Comparison of ENCODE assay signal across 8 cellular contexts in the genomic region with DNA sequence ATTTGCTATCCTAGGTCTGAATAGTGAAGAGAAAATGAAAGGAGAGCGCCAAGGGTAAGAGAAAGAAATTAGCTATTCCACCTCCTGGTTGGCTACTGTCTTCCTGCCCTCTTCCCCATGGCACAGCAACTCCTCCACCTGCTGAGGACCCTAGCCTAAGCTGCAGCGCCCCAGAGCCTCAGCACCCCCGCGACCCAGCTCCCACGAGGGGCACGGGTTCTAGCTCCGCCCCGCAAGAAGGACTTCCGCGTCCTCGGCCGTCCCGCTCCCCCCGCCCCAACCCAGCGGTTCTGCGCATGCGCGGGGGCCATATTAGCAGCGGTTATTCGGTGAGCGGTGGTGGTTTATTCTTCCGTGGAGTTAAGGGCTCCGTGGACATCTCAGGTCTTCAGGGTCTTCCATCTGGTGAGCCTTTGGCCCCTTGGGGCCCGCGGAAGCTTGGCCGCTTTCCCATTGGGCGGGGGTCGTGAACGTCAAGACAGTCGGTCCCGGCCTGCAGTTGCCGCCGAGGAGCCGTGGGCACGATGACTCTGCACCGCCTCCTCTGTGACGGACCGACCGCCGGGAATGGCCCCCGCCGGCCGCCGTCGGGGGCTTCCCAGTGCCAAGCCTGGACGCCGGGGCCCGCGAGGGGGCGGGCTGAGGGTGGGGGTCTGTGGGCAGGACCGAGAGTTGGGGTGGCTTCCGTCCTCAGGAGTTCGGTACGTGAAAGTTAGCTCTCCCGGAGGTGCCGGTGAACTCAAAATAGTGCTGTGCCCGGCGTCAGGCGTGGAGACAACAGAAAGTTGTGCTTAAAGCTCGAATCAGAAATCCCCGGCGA. TPM values are rescaled to one million over a fixed set of nuclear protein-coding genes. Genes with fewer than 3 reads are reported as not detected.
DNase-seq lines count a peak whose midpoint lies in the region; ATAC-seq and TF ChIP-seq lines count a peak whose summit lies in the region.

A gene (plus strand): TSS at position 310 of the 820 bp plus-strand sequence. CDS start 1,484 bp downstream, outside the sequence.

- peak within 1 kb of the TSS in 1 of 2 experiments; percentile 98 for H3K14ac ChIP-seq in mesenchymal stem cell (ENCODE audit: low read length in 2 of 2)

- no peak for TF ChIP-seq CTCF in CD8-positive, alpha-beta T cell (IDR thresholded peaks at IDR 0.05)

- H3K18ac ChIP-seq in mesenchymal stem cell (ENCODE audit: low read depth in 1 of 2, low read length in 2 of 2): peak within 1 kb of the TSS; percentile 67 to 96

- intact Hi-C loops in CD8-positive, alpha-beta T cell (cut with DNase I, micrococcal nuclease): loop anchor here (1.0 to 10.0 kb wide), 7 partner anchors 33 to 774 kb away; a partner anchor contains a TSS

- under 1% methylated on average over 54 of the region's 62 CpGs for WGBS in mesenchymal stem cell

- H3K4me1 ChIP-seq in CD8-positive, alpha-beta T cell (ENCODE audit: insufficient read depth, low read length): peaks cover 28% of the 10 kb centered on the region
- peaks cover 5% of the 10 kb centered on the region for H3K4me1 ChIP-seq in effector memory CD4-positive, alpha-beta T cell (ENCODE audit: control insufficient read depth, insufficient read depth, low read length, poor library complexity, severe bottlenecking)
- peaks cover 3% of the 10 kb centered on the region for H3K4me1 ChIP-seq in mesenchymal stem cell (ENCODE audit: control insufficient read depth, insufficient read depth, low read depth, low read length)

- H3K27ac Mint-ChIP-seq in CD8-positive, alpha-beta T cell: peak within 1 kb of the TSS; percentile 95

- H2BK15ac ChIP-seq in mesenchymal stem cell (ENCODE audit: low read depth, poor library complexity, severe bottlenecking): peak within 1 kb of the TSS; percentile 99

- POLR2A ChIA-PET in CD8-positive, alpha-beta T cell (lab: Charles Lee): interaction anchor here (0.6 to 2.6 kb wide), 12 partner anchors 9 to 439 kb away, joined by 3 to 20 read pairs (median 4); a partner anchor contains a TSS
- POLR2A ChIA-PET in activated CD8-positive, alpha-beta memory T cell treated with anti-CD3 and anti-CD28 coated beads for 36 hours (lab: Charles Lee): interaction anchor here (0.7 to 1.7 kb wide), 11 partner anchors 12 to 241 kb away, joined by 3 to 11 read pairs (median 4); a partner anchor contains a TSS

- peak within 1 kb of the TSS; percentile 85 for H3K4me3 ChIP-seq in CD8-positive, alpha-beta T cell (ENCODE audit: low read depth, low read length)
- H3K4me3 ChIP-seq in effector memory CD4-positive, alpha-beta T cell (ENCODE audit: insufficient read depth, low read depth, low read length, poor library complexity, severe bottlenecking): peak within 1 kb of the TSS; percentile 95
- peak within 1 kb of the TSS; percentile 90 to 97 for H3K4me3 ChIP-seq in mesenchymal stem cell (ENCODE audit: insufficient read depth in 1 of 2, low read depth in 1 of 2, low read length in 2 of 2)

- no peaks in the 10 kb centered on the region for H3K27me3 ChIP-seq in CD8-positive, alpha-beta T cell (ENCODE audit: insufficient read depth, low read length)
- no peaks in the 10 kb centered on the region for H3K27me3 ChIP-seq in effector memory CD4-positive, alpha-beta T cell (replicated peaks; ENCODE audit: control insufficient read depth, insufficient read depth, low read length, poor library complexity, severe bottlenecking)
- no peaks in the 10 kb centered on the region for H3K27me3 ChIP-seq in mesenchymal stem cell (ENCODE audit: control insufficient read depth in 1 of 2, insufficient read depth in 1 of 2, low read length in 2 of 2)

- peaks cover 42% of the 10 kb centered on the region for H3K36me3 Mint-ChIP-seq in CD8-positive, alpha-beta T cell

- peak within 1 kb of the TSS; percentile 96 for H2BK5ac ChIP-seq in mesenchymal stem cell (ENCODE audit: low read depth, low read length, poor library complexity, severe bottlenecking)

- peaks cover 10% of the 10 kb centered on the region for H3K79me1 ChIP-seq in mesenchymal stem cell (replicated peaks; ENCODE audit: low read length, poor library complexity, severe bottlenecking)

- H4K91ac ChIP-seq in mesenchymal stem cell (ENCODE audit: low read length): peak within 1 kb of the TSS; percentile 5

- H3K9me3 Mint-ChIP-seq in CD8-positive, alpha-beta T cell: no peaks in the 10 kb centered on the region

- ATAC-seq in CD8-positive, alpha-beta T cell: peak; percentile 83
- ATAC-seq in GM19455 (IDR thresholded peaks at IDR 0.05; ENCODE audit: unreplicated experiment): peak; percentile 80

- peak within 1 kb of the TSS; percentile 74 for H2BK120ac ChIP-seq in mesenchymal stem cell (ENCODE audit: low read depth, low read length)

- H2BK12ac ChIP-seq in mesenchymal stem cell (ENCODE audit: low read length in 2 of 2): no peak within 1 kb of the TSS

- peaks cover 31% of the 10 kb centered on the region for H3K4me1 Mint-ChIP-seq in CD8-positive, alpha-beta T cell (ENCODE audit: low read depth)

- peak within 1 kb of the TSS; percentile 92 for H4K8ac ChIP-seq in mesenchymal stem cell (ENCODE audit: low read length)

- peak within 1 kb of the TSS; percentile 98 for H3K9ac ChIP-seq in mesenchymal stem cell (ENCODE audit: low read length)

- H2AK5ac ChIP-seq in mesenchymal stem cell (ENCODE audit: low read length, severe bottlenecking): peak within 1 kb of the TSS; percentile 24

- H3K27ac ChIP-seq in CD8-positive, alpha-beta T cell (ENCODE audit: low read depth, low read length): peak within 1 kb of the TSS; percentile 89
- peak within 1 kb of the TSS; percentile 99 for H3K27ac ChIP-seq in effector memory CD4-positive, alpha-beta T cell (ENCODE audit: insufficient read depth, low read length, poor library complexity, severe bottlenecking)
- peak within 1 kb of the TSS; percentile 98 for H3K27ac ChIP-seq in mesenchymal stem cell (ENCODE audit: low read length, poor library complexity, severe bottlenecking)

- CTCF ChIA-PET in CD8-positive, alpha-beta T cell (lab: Charles Lee): interaction anchor here (1.0 to 1.6 kb wide), 2 partner anchors 12 to 333 kb away, joined by 3 to 4 read pairs; no protein-coding TSS in a partner anchor
- CTCF ChIA-PET in activated CD8-positive, alpha-beta memory T cell treated with anti-CD3 and anti-CD28 coated beads for 36 hours (lab: Charles Lee): interaction anchor here (0.6 kb wide), 1 partner anchor 18 kb away, joined by 3 read pairs; no protein-coding TSS in a partner anchor

- H3K4me2 ChIP-seq in mesenchymal stem cell (ENCODE audit: low read length, poor library complexity, severe bottlenecking): peak within 1 kb of the TSS; percentile 96

- H3K4me3 Mint-ChIP-seq in CD8-positive, alpha-beta T cell: peak within 1 kb of the TSS; percentile 88

- H3K36me3 ChIP-seq in CD8-positive, alpha-beta T cell (ENCODE audit: insufficient read depth, low read length): peaks cover 5% of the 10 kb centered on the region
- H3K36me3 ChIP-seq in effector memory CD4-positive, alpha-beta T cell (ENCODE audit: control insufficient read depth, insufficient read depth, low read length): peaks cover 21% of the 10 kb centered on the region
- H3K36me3 ChIP-seq in mesenchymal stem cell (ENCODE audit: control insufficient read depth in 1 of 2, insufficient read depth in 2 of 2, low read depth in 1 of 2, low read length in 2 of 2): peaks cover 7 to 36% of the 10 kb centered on the region in 2 experiments

- DNase-seq in CD8-positive, alpha-beta T cell: peak; percentile 86 to 98 (median 95)
- peak; percentile 84 for DNase-seq in HPDE6-E6E7 (ENCODE audit: extremely low spot score)
- peak; percentile 82 for DNase-seq in NK-92 (lab: John Stamatoyannopoulos, UW; ENCODE audit: unreplicated experiment)
- peak; percentile 87 to 91 (median 87) for DNase-seq in effector memory CD4-positive, alpha-beta T cell
- DNase-seq in mesenchymal stem cell: peak; percentile 90
- DNase-seq in stimulated activated CD8-positive, alpha-beta memory T cell treated with anti-CD3 and anti-CD28 coated beads, Interleukin-12 subunit alpha, Interleukin-12 subunit beta, amount 100 ng/mL, for 4 hours (ENCODE audit: low read depth): peak; percentile 96

- peak within 1 kb of the TSS; percentile 61 to 95 for H3K4ac ChIP-seq in mesenchymal stem cell (ENCODE audit: low read depth in 1 of 2, low read length in 2 of 2)

- H3K9me3 ChIP-seq in CD8-positive, alpha-beta T cell (ENCODE audit: low read length): no peaks in the 10 kb centered on the region
- H3K9me3 ChIP-seq in effector memory CD4-positive, alpha-beta T cell (ENCODE audit: control insufficient read depth, low read length): no peaks in the 10 kb centered on the region
- no peaks in the 10 kb centered on the region for H3K9me3 ChIP-seq in mesenchymal stem cell (ENCODE audit: control insufficient read depth, low read length)

- peak within 1 kb of the TSS in 1 of 2 experiments; percentile 94 for H3K23ac ChIP-seq in mesenchymal stem cell (ENCODE audit: low read length in 2 of 2)

- peak within 1 kb of the TSS; percentile 95 for H2AFZ ChIP-seq in mesenchymal stem cell (ENCODE audit: low read depth, low read length)

- H3K27me3 Mint-ChIP-seq in CD8-positive, alpha-beta T cell (ENCODE audit: low read depth): no peaks in the 10 kb centered on the region

RNA-seq across cellular contexts. Expression of the gene that starts here (rescaled TPM):
- total RNA-seq in CD8-positive, alpha-beta T cell: 10 to 100 TPM; 72.8 to 79.4 TPM
- 100 to 1,000 TPM; 238 to 248 TPM for total RNA-seq in activated CD8-positive, alpha-beta memory T cell treated with anti-CD3 and anti-CD28 coated beads for 36 hours
- polyA plus RNA-seq in mesenchymal stem cell (2013, experiment 1 of 2): 500 TPM
- polyA plus RNA-seq in mesenchymal stem cell (2013, experiment 2 of 2): 505 TPM

Comparison
In these comparisons a context has a peak if more than half of its experiments do, and no peak if none do; other contexts are left out.
1. Peak in every context shown above with its lines: DNase-seq, ATAC-seq, H3K4me3 ChIP-seq and H3K27ac ChIP-seq.